8 cellular contexts compared by ENCODE assay signal in the genomic region with DNA sequence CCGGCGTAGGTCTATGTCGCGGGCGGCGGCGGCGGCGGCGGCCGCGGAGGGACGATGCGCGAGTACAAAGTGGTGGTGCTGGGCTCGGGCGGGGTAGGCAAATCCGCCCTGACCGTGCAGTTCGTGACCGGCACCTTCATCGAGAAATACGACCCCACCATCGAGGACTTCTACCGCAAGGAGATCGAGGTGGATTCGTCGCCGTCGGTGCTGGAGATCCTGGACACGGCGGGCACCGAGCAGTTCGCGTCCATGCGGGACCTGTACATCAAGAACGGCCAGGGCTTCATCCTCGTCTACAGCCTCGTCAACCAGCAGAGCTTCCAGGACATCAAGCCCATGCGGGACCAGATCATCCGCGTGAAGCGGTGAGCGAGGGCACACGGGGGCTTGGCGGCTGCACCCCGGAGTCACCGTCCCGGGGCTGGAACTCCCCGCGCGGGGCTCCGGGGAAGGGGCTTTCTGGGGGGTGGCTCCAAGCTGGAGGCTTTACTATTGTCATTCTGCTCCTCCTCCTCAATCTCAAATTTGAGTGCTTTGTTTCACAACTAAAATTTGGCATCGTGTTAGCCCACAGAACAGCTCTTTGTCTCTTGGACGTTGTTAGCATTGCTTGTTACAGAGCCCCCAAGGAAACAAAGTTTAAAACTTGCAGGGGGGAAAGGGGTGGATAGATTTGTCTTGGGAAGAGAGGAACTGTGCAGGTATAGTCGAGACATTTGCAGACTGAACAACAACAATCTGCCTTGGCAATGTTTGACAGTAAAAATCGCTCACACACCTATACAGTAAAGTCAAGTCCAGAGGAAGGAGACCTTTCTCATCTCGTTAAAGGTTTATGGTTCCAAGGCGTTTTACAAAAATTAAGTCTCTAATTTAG. TPM values are rescaled to one million over a fixed set of nuclear protein-coding genes. Genes with fewer than 3 reads are reported as not detected.
DNase-seq lines count a peak whose midpoint lies in the region; ATAC-seq, FAIRE-seq and TF ChIP-seq lines count a peak whose summit lies in the region.

No MANE protein-coding gene starts in this region.

- peak overlapping the region; percentile 86 for H3K9ac ChIP-seq in rectal smooth muscle tissue (ENCODE audit: low read length)

- peak overlapping the region; percentile 95 for H3K4me3 ChIP-seq in left ventricle myocardium inferior
- H3K4me3 ChIP-seq in rectal smooth muscle tissue (ENCODE audit: low read length) = peak overlapping the region; percentile 95

- peak; percentile 87 for FAIRE-seq in GM12892 (lab: Jason Lieb, UNC)

- TF ChIP-seq POLR2A in GM12892 (IDR thresholded peaks at IDR 0.05; ENCODE audit: low read depth, low read length) = no peak

- DNase-seq in GM12892 (ENCODE audit: insufficient read length) = no peak
- peak; percentile 15 for DNase-seq in RPMI7951 (ENCODE audit: low read depth)
- peak; percentile 34 for DNase-seq in left ventricle myocardium inferior
- no peak for DNase-seq in GM19240 (ENCODE audit: insufficient read length, low spot score)

- H3K27ac Mint-ChIP-seq in activated naive CD8-positive, alpha-beta T cell = peak overlapping the region; percentile 86

- H3K4me3 Mint-ChIP-seq in activated naive CD8-positive, alpha-beta T cell = peak overlapping the region; percentile 98

- H3K36me3 ChIP-seq in left ventricle myocardium inferior = peaks cover under 1% of the 10 kb centered on the region
- H3K36me3 ChIP-seq in rectal smooth muscle tissue (ENCODE audit: control insufficient read depth, insufficient read depth, low read length) = no peaks in the 10 kb centered on the region

- intact Hi-C loops in left ventricle myocardium inferior (cut with micrococcal nuclease) = no loop called here

- H3K36me3 Mint-ChIP-seq in activated naive CD8-positive, alpha-beta T cell = peaks cover 6% of the 10 kb centered on the region

- H3K27ac ChIP-seq in left ventricle myocardium inferior (replicated peaks) (peak overlapping the region; percentile 100), rectal smooth muscle tissue (ENCODE audit: low read depth, low read length) (peak overlapping the region; percentile 50)

- peaks cover 69% of the 10 kb centered on the region for H3K4me1 ChIP-seq in left ventricle myocardium inferior
- peaks cover 5% of the 10 kb centered on the region for H3K4me1 ChIP-seq in rectal smooth muscle tissue (ENCODE audit: control insufficient read depth, insufficient read depth, low read length)

- H3K27me3 ChIP-seq in left ventricle myocardium inferior (ENCODE audit: low read depth) (no peaks in the 10 kb centered on the region), rectal smooth muscle tissue (ENCODE audit: control insufficient read depth, insufficient read depth, low read length) (no peaks in the 10 kb centered on the region)

- H3K4me1 Mint-ChIP-seq in activated naive CD8-positive, alpha-beta T cell (ENCODE audit: low read depth) = peaks cover 33% of the 10 kb centered on the region

- no peaks in the 10 kb centered on the region for H3K9me3 Mint-ChIP-seq in activated naive CD8-positive, alpha-beta T cell (ENCODE audit: low read depth)

- no peak for TF ChIP-seq CTCF in left ventricle myocardium inferior (IDR thresholded peaks at IDR 0.05; ENCODE audit: borderline replicate concordance)

- H3K27me3 Mint-ChIP-seq in activated naive CD8-positive, alpha-beta T cell = no peaks in the 10 kb centered on the region

- no peaks in the 10 kb centered on the region for H3K9me3 ChIP-seq in left ventricle myocardium inferior (replicated peaks)

- ATAC-seq in HG03025 (IDR thresholded peaks at IDR 0.05; ENCODE audit: low FRiP score, unreplicated experiment) = peak; percentile 1
- ATAC-seq in HG03108 (IDR thresholded peaks at IDR 0.05; ENCODE audit: unreplicated experiment) = no peak

RNA-seq across cellular contexts. Expression of gene RAP2A, which starts 0.7 kb away (rescaled TPM):
- polyA plus RNA-seq in GM12892 (2012; ENCODE audit: missing spikeins) = 15.5 TPM
- 27.7 and 28.2 TPM in 2 replicates for total RNA-seq in RPMI7951 (2014; rRNA removed; shearing (Covaris generic))
- total RNA-seq in left ventricle myocardium inferior = 15.1 TPM

Comparison
In these comparisons a context has a peak if more than half of its experiments do, and no peak if none do; other contexts are left out.
1. DNase-seq: peak in RPMI7951 (single experiment) and left ventricle myocardium inferior (single experiment); none in GM12892 (single experiment) and GM19240 (single experiment).